In the genomic region with DNA sequence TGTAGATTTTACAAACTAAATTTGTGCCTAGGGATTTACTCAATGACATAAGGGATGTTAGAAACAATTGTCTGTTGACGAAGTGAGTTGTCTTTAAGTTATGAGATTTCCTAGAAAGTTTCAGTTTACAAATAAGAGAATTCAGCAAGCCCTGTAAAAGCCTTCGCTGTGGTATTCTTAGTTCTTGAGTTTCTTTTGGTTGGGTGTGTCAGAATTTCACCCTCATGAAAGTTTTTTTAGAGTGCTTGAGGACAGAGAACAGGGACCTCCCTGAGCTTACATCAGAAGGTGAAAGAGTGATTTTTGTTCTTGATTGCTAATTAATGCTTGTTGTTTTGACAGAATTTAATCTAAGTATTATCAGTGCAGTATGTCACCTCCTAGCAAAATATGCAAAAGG, we compare ENCODE assay signal across 37 cellular contexts.
"Had no signal": no experiment of that assay in that cellular context is flagged by ENCODE, and none has a peak within 500 bp of the region (broad histone marks: within the 10 kb centered on the region; RNA-seq: fewer than 3 reads in every experiment).

No MANE protein-coding gene starts in this region.

- H3K27ac Mint-ChIP-seq: activated naive CD4-positive, alpha-beta T cell treated with anti-CD3 and anti-CD28 coated beads for 36 hours; activated naive CD4-positive, alpha-beta T cell treated with anti-CD3 and anti-CD28 coated beads, Interleukin-2, amount 10 ng/mL, durations not matched to agents 7 days and 5 days; activated naive CD4-positive, alpha-beta T cell treated with anti-CD3 and anti-CD28 coated beads, Interleukin-2, amount 50 U/mL, for 24 hours; activated naive CD4-positive, alpha-beta T cell treated with anti-CD3 and anti-CD28 coated beads, Interleukin-2, amount 50 U/mL, for 72 hours; activated naive CD8-positive, alpha-beta T cell; activated naive CD8-positive, alpha-beta T cell treated with anti-CD3 and anti-CD28 coated beads for 36 hours; activated naive CD8-positive, alpha-beta T cell treated with anti-CD3 and anti-CD28 coated beads, Interleukin-2, amount 10 ng/mL, durations not matched to agents 7 days and 5 days; activated naive CD8-positive, alpha-beta T cell treated with anti-CD3 and anti-CD28 coated beads, Interleukin-2, amount 50 U/mL, for 24 hours; activated T-cell treated with anti-CD3 and anti-CD28 coated beads, Interleukin-2, amount 50 U/mL, for 24 hours; activated T-cell treated with anti-CD3 and anti-CD28 coated beads, Interleukin-2, amount 50 U/mL, for 72 hours; activated T-helper 1 cell treated with anti-CD3 and anti-CD28 coated beads, Interleukin-12 subunit alpha, Interleukin-12 subunit beta, Interleukin-2, Interleukin-4 antibody, amounts not matched to agents 30 ng/mL and 10 ng/mL and 1 ng/mL, durations not matched to agents 14 hours and 24 hours and 36 hours; activated T-helper 17 cell treated with anti-CD3 and anti-CD28 coated beads, Interleukin-2, amount 50 U/mL, for 72 hours; activated T-helper 2 cell treated with anti-CD3 and anti-CD28 coated beads, Interferon-gamma antibody, Interleukin-2, Interleukin-4, amounts not matched to agents 10 μg/mL and 5 μg/mL and 100 μg/mL, durations not matched to agents 14 hours and 24 hours and 36 hours; brain had no signal

- ATAC-seq: activated naive CD4-positive, alpha-beta T cell treated with anti-CD3 and anti-CD28 coated beads, Interleukin-2, amount 50 U/mL, for 72 hours; activated naive CD8-positive, alpha-beta T cell treated with anti-CD3 and anti-CD28 coated beads, Interleukin-2, amount 50 U/mL, for 24 hours; activated T-cell treated with anti-CD3 and anti-CD28 coated beads, Interleukin-2, amount 50 U/mL, for 4 hours; activated T-cell treated with anti-CD3 and anti-CD28 coated beads, Interleukin-2, amount 50 U/mL, for 72 hours; activated T-helper 17 cell treated with anti-CD3 and anti-CD28 coated beads, Interleukin-2, amount 50 U/mL, for 72 hours; body of pancreas had no signal

- H3K27me3 ChIP-seq: adrenal gland, ascending aorta, body of pancreas, brain microvascular endothelial cell, breast epithelium, cardiac muscle cell had no signal

- H3K36me3 ChIP-seq: adrenal gland, ascending aorta, brain microvascular endothelial cell, breast epithelium, cardiac muscle cell had no signal

- H3K4me1 Mint-ChIP-seq: activated naive CD4-positive, alpha-beta T cell treated with anti-CD3 and anti-CD28 coated beads, Interleukin-2, amount 10 ng/mL, durations not matched to agents 7 days and 5 days; activated naive CD4-positive, alpha-beta T cell treated with anti-CD3 and anti-CD28 coated beads, Interleukin-2, amount 50 U/mL, for 24 hours; activated naive CD8-positive, alpha-beta T cell treated with anti-CD3 and anti-CD28 coated beads for 36 hours; activated naive CD8-positive, alpha-beta T cell treated with anti-CD3 and anti-CD28 coated beads, Interleukin-2, amount 10 ng/mL, durations not matched to agents 7 days and 5 days; activated naive CD8-positive, alpha-beta T cell treated with anti-CD3 and anti-CD28 coated beads, Interleukin-2, amount 50 U/mL, for 24 hours; activated T-helper 17 cell treated with anti-CD3 and anti-CD28 coated beads, Interleukin-2, amount 50 U/mL, for 72 hours; brain; central memory CD8-positive, alpha-beta T cell had no signal

- H3K9me3 ChIP-seq: adrenal gland, ascending aorta, body of pancreas had no signal

- DNase-seq: activated effector memory CD4-positive, alpha-beta T cell treated with anti-CD3 and anti-CD28 coated beads, Interleukin-2, amount 50 U/mL, for 16 hours; activated effector memory CD4-positive, alpha-beta T cell treated with Interleukin-2 at 50 U/mL for 16 hours; activated gamma-delta T cell; activated gamma-delta T cell treated with Interleukin-2 at 50 U/mL for 16 hours; activated naive CD4-positive, alpha-beta T cell; activated naive CD4-positive, alpha-beta T cell treated with anti-CD3 and anti-CD28 coated beads for 36 hours; activated naive CD4-positive, alpha-beta T cell treated with anti-CD3 and anti-CD28 coated beads, Interleukin-2, amount 10 ng/mL, durations not matched to agents 7 days and 5 days; activated naive CD4-positive, alpha-beta T cell treated with anti-CD3 and anti-CD28 coated beads, Interleukin-2, amount 50 U/mL, for 16 hours; activated naive CD4-positive, alpha-beta T cell treated with Interleukin-2 at 50 U/mL for 16 hours; activated naive CD8-positive, alpha-beta T cell treated with anti-CD3 and anti-CD28 coated beads for 36 hours; activated naive CD8-positive, alpha-beta T cell treated with anti-CD3 and anti-CD28 coated beads, Interleukin-2, amount 10 ng/mL, durations not matched to agents 7 days and 5 days; activated naive CD8-positive, alpha-beta T cell treated with anti-CD3 and anti-CD28 coated beads, Interleukin-2, amount 50 U/mL, for 24 hours; activated T-cell treated with anti-CD3 and anti-CD28 coated beads, Interleukin-2, amount 50 U/mL, for 24 hours; activated T-cell treated with anti-CD3 and anti-CD28 coated beads, Interleukin-2, amount 50 U/mL, for 4 hours; activated T-cell treated with anti-CD3 and anti-CD28 coated beads, Interleukin-2, amount 50 U/mL, for 48 hours; activated T-cell treated with anti-CD3 and anti-CD28 coated beads, Interleukin-2, amount 50 U/mL, for 72 hours; adrenal gland; amniotic stem cell; amygdala; anterior cingulate cortex; aorta; body of pancreas; brain microvascular endothelial cell; caudate nucleus; central memory CD4-positive, alpha-beta T cell; cerebellar nuclear complex had no signal

- H3K4me1 ChIP-seq: adrenal gland, ascending aorta, body of pancreas, breast epithelium had no signal

- H3K27ac ChIP-seq: adrenal gland, ascending aorta, body of pancreas, brain microvascular endothelial cell, breast epithelium, cardiac muscle cell had no signal

- H3K4me3 ChIP-seq: adrenal gland, ascending aorta, body of pancreas, breast epithelium, cardiac muscle cell had no signal

- H3K4me3 Mint-ChIP-seq: activated naive CD4-positive, alpha-beta T cell treated with anti-CD3 and anti-CD28 coated beads for 36 hours; activated naive CD4-positive, alpha-beta T cell treated with anti-CD3 and anti-CD28 coated beads, Interleukin-2, amount 10 ng/mL, durations not matched to agents 7 days and 5 days; activated naive CD4-positive, alpha-beta T cell treated with anti-CD3 and anti-CD28 coated beads, Interleukin-2, amount 50 U/mL, for 24 hours; activated naive CD8-positive, alpha-beta T cell; activated naive CD8-positive, alpha-beta T cell treated with anti-CD3 and anti-CD28 coated beads for 36 hours; activated naive CD8-positive, alpha-beta T cell treated with anti-CD3 and anti-CD28 coated beads, Interleukin-2, amount 10 ng/mL, durations not matched to agents 7 days and 5 days; activated naive CD8-positive, alpha-beta T cell treated with anti-CD3 and anti-CD28 coated beads, Interleukin-2, amount 50 U/mL, for 24 hours; activated T-cell treated with anti-CD3 and anti-CD28 coated beads, Interleukin-2, amount 50 U/mL, for 24 hours; activated T-cell treated with anti-CD3 and anti-CD28 coated beads, Interleukin-2, amount 50 U/mL, for 4 hours; activated T-cell treated with anti-CD3 and anti-CD28 coated beads, Interleukin-2, amount 50 U/mL, for 72 hours; activated T-helper 1 cell treated with anti-CD3 and anti-CD28 coated beads, Interleukin-12 subunit alpha, Interleukin-12 subunit beta, Interleukin-2, Interleukin-4 antibody, amounts not matched to agents 30 ng/mL and 10 ng/mL and 1 ng/mL, durations not matched to agents 14 hours and 24 hours and 36 hours; activated T-helper 17 cell treated with anti-CD3 and anti-CD28 coated beads, Interleukin-2, amount 50 U/mL, for 72 hours; brain; central memory CD8-positive, alpha-beta T cell had no signal

- H3K36me3 Mint-ChIP-seq: activated naive CD4-positive, alpha-beta T cell treated with anti-CD3 and anti-CD28 coated beads, Interleukin-2, amount 10 ng/mL, durations not matched to agents 7 days and 5 days; activated naive CD4-positive, alpha-beta T cell treated with anti-CD3 and anti-CD28 coated beads, Interleukin-2, amount 50 U/mL, for 24 hours; activated naive CD8-positive, alpha-beta T cell; activated naive CD8-positive, alpha-beta T cell treated with anti-CD3 and anti-CD28 coated beads for 36 hours; activated naive CD8-positive, alpha-beta T cell treated with anti-CD3 and anti-CD28 coated beads, Interleukin-2, amount 10 ng/mL, durations not matched to agents 7 days and 5 days; brain had no signal

- H3K27me3 Mint-ChIP-seq: activated naive CD4-positive, alpha-beta T cell treated with anti-CD3 and anti-CD28 coated beads, Interleukin-2, amount 10 ng/mL, durations not matched to agents 7 days and 5 days; activated naive CD4-positive, alpha-beta T cell treated with anti-CD3 and anti-CD28 coated beads, Interleukin-2, amount 50 U/mL, for 24 hours; activated naive CD8-positive, alpha-beta T cell; activated naive CD8-positive, alpha-beta T cell treated with anti-CD3 and anti-CD28 coated beads for 36 hours; activated naive CD8-positive, alpha-beta T cell treated with anti-CD3 and anti-CD28 coated beads, Interleukin-2, amount 10 ng/mL, durations not matched to agents 7 days and 5 days; activated naive CD8-positive, alpha-beta T cell treated with anti-CD3 and anti-CD28 coated beads, Interleukin-2, amount 50 U/mL, for 24 hours; activated T-cell treated with anti-CD3 and anti-CD28 coated beads, Interleukin-2, amount 50 U/mL, for 24 hours; activated T-helper 17 cell treated with anti-CD3 and anti-CD28 coated beads, Interleukin-2, amount 50 U/mL, for 72 hours; brain; central memory CD8-positive, alpha-beta T cell had no signal
